Comparison of ENCODE assay signal across 14 cellular contexts in the genomic region with DNA sequence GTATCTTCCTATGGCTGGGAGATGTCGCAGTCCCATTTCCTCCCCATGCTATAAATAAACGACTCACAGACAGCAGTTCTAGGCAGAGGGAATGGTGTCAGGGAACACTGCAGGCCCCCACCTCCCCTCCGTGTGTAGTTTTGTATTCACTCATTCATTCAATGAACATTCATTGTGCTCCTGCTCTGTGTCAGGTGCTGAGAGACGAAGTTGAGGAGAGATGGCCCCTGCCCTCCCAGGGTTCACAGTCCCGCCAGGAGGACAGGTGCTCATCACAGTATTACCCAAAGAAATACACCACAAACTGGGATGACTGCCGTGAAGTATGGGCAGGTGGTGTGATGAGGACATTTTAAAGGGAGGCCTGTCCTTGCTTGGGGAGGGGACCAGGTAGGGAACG.
"Had no signal": no experiment of that assay in that cellular context is flagged by ENCODE, and none has a peak within 500 bp of the region (broad histone marks: within the 10 kb centered on the region; RNA-seq: fewer than 3 reads in every experiment).

No MANE protein-coding gene starts in this region.

- H3K4me3 Mint-ChIP-seq: activated naive CD4-positive, alpha-beta T cell treated with anti-CD3 and anti-CD28 coated beads, Interleukin-2, amount 10 ng/mL, durations not matched to agents 7 days and 5 days; naive thymus-derived CD4-positive, alpha-beta T cell; T-helper 1 cell treated with Interleukin-12 subunit alpha and Interleukin-12 subunit beta and Interleukin-4 antibody, amounts not matched to agents 30 μg/mL and 1 μg/mL, for 36 hours; type B pancreatic cell had no signal

- H3K36me3 Mint-ChIP-seq: activated naive CD4-positive, alpha-beta T cell treated with anti-CD3 and anti-CD28 coated beads, Interleukin-2, amount 10 ng/mL, durations not matched to agents 7 days and 5 days; type B pancreatic cell had no signal

- H3K4me2 ChIP-seq: hepatocyte, SK-N-SH had no signal

- H3K4me1 Mint-ChIP-seq: activated naive CD4-positive, alpha-beta T cell treated with anti-CD3 and anti-CD28 coated beads, Interleukin-2, amount 10 ng/mL, durations not matched to agents 7 days and 5 days had no signal

- H3K79me2 ChIP-seq: hepatocyte had no signal

- DNase-seq: cortex of kidney; effector memory CD4-positive, alpha-beta T cell; kidney glomerular epithelial cell; SK-N-SH; stimulated activated CD4-positive, alpha-beta T cell treated with anti-CD3 and anti-CD28 coated beads, Interleukin-12 subunit alpha, Interleukin-12 subunit beta, amount 100 ng/mL, for 4 hours; stimulated activated naive CD4-positive, alpha-beta T cell treated with Interleukin-2 at 50 U/mL for 16 hours had no signal

- H3K36me3 ChIP-seq: cardiac muscle cell, right lobe of liver had no signal

- H3K4me3 ChIP-seq: cardiac muscle cell, hepatocyte, lung, right lobe of liver had no signal

- H3K9me3 ChIP-seq: right lobe of liver, SK-N-SH had no signal

- H3K4me1 ChIP-seq: right lobe of liver had no signal

- H3K27ac ChIP-seq: cardiac muscle cell, hepatocyte, right lobe of liver had no signal

- H3K27me3 ChIP-seq: cardiac muscle cell, right lobe of liver had no signal

- H3K9me3 Mint-ChIP-seq: activated naive CD4-positive, alpha-beta T cell treated with anti-CD3 and anti-CD28 coated beads, Interleukin-2, amount 10 ng/mL, durations not matched to agents 7 days and 5 days; T-helper 1 cell treated with Interleukin-12 subunit alpha and Interleukin-12 subunit beta and Interleukin-4 antibody, amounts not matched to agents 30 μg/mL and 1 μg/mL, for 36 hours; type B pancreatic cell had no signal

- H3K9ac ChIP-seq: SK-N-SH had no signal

- H2AFZ ChIP-seq: hepatocyte had no signal

- ATAC-seq: naive thymus-derived CD4-positive, alpha-beta T cell had no signal

- H3K27ac Mint-ChIP-seq: activated naive CD4-positive, alpha-beta T cell treated with anti-CD3 and anti-CD28 coated beads, Interleukin-2, amount 10 ng/mL, durations not matched to agents 7 days and 5 days; naive thymus-derived CD4-positive, alpha-beta T cell; T-helper 1 cell treated with Interleukin-12 subunit alpha and Interleukin-12 subunit beta and Interleukin-4 antibody, amounts not matched to agents 30 μg/mL and 1 μg/mL, for 36 hours; type B pancreatic cell had no signal
